In genomic region chr2:236165491-236166156, GRCh38 we compare ENCODE assay signal across 20 cellular contexts. TPM values are rescaled to one million over a fixed set of nuclear protein-coding genes. Genes with fewer than 3 reads are reported as not detected.
DNase-seq lines count a peak whose midpoint lies in the region; ATAC-seq and TF ChIP-seq lines count a peak whose summit lies in the region.
"Had no signal": no experiment of that assay in that cellular context is flagged by ENCODE, and none has a peak within 500 bp of the region (broad histone marks: within the 10 kb centered on the region; RNA-seq: fewer than 3 reads in every experiment).

No MANE protein-coding gene starts in this region.

- CTCF ChIA-PET in Calu3 (lab: Charles Lee), result interaction anchor here (0.6 kb wide), 1 partner anchor 808 kb away, joined by 4 read pairs; no protein-coding TSS in a partner anchor
- CTCF ChIA-PET in IMR-90 (lab: Yijun Ruan, JAX), result interaction anchor here (1.3 kb wide), 1 partner anchor 387 kb away, joined by 3 read pairs; no protein-coding TSS in a partner anchor

- intact Hi-C loops in Calu3 (cut with micrococcal nuclease; ENCODE audit: unreplicated experiment), result no loop called here
- intact Hi-C loops in IMR-90 (cut with micrococcal nuclease), result no loop called here
- intact Hi-C loops in esophagus muscularis mucosa (cut with DNase I), result no loop called here

- H3K4me3 Mint-ChIP-seq in Calu3 (ENCODE audit: low read depth, unreplicated experiment), result peak overlapping the region; percentile 93
- H3K4me3 Mint-ChIP-seq: dendritic cell treated with granulocyte-macrophage colony-stimulating factor and Interleukin-4, amounts not matched to agents 40 ng/mL and 50 ng/mL, for 4 days had no signal

- H2BK5ac ChIP-seq in IMR-90 (ENCODE audit: low read depth, low read length, poor library complexity, severe bottlenecking), result no peak overlapping the region

- no peaks in the 10 kb centered on the region for H3K4me1 Mint-ChIP-seq in Calu3 (ENCODE audit: low read depth, unreplicated experiment)

- peaks cover 17% of the 10 kb centered on the region; the same call in 1 of the 2 replicates for H3K9me3 ChIP-seq in IMR-90 (ENCODE audit: control insufficient read depth, insufficient read depth, low read length)
- H3K9me3 ChIP-seq in esophagus muscularis mucosa, result no peaks in the 10 kb centered on the region
- H3K9me3 ChIP-seq in neuron (ENCODE audit: low read length), result no peaks in the 10 kb centered on the region

- DNase-seq in Calu3 (no peak), IMR-90 (no peak), esophagus muscularis mucosa (ENCODE audit: extremely low spot score) (no peak), LoVo (ENCODE audit: low spot score) (no peak)
- DNase-seq: activated CD4-positive, alpha-beta T cell treated with anti-CD3 and anti-CD28 coated beads, Interleukin-2, amount 10 ng/mL, durations not matched to agents 7 days and 5 days; DMS153; natural killer cell; NCI-H1092; T1000 had no signal

- no peak overlapping the region for H3K56ac ChIP-seq in IMR-90 (ENCODE audit: extremely low read depth, insufficient read depth, low read length)

- H3K4me3 ChIP-seq in IMR-90 (ENCODE audit: insufficient read depth, low read depth, low read length) (no peak overlapping the region; the same call in 1 of the 2 replicates), esophagus muscularis mucosa (peak overlapping the region in 3 of 4 donors; percentile 47 to 52 (median 49)), neuron (ENCODE audit: low read length) (peak overlapping the region; percentile 67)

- TF ChIP-seq RAD21 in IMR-90 (IDR thresholded peaks at IDR 0.05; ENCODE audit: low read length), result no peak

- no peak overlapping the region for H4K5ac ChIP-seq in IMR-90 (ENCODE audit: low read depth, low read length)

- H3K9ac ChIP-seq in IMR-90 (ENCODE audit: low read depth, low read length), result no peak overlapping the region

- H3K27ac ChIP-seq in IMR-90 (ENCODE audit: insufficient read depth, low read length), result no peak overlapping the region
- H3K27ac ChIP-seq in esophagus muscularis mucosa (replicated peaks in 1 of 4), result no peak overlapping the region
- H3K27ac ChIP-seq: skin epidermis had no signal

- TF ChIP-seq CTCF in Calu3 (IDR thresholded peaks at IDR 0.05; ENCODE audit: unreplicated experiment) (no peak), IMR-90 (conservative IDR thresholded peaks at IDR 0.05; ENCODE audit: low read depth, low read length) (no peak), esophagus muscularis mucosa (IDR thresholded peaks at IDR 0.05) (no peak)

- no peak overlapping the region for H3K4ac ChIP-seq in IMR-90 (ENCODE audit: low read depth, low read length)

- H2AK5ac ChIP-seq in IMR-90 (ENCODE audit: low read depth, low read length), result no peak overlapping the region

- H3K4me1 ChIP-seq in IMR-90 (ENCODE audit: control insufficient read depth, insufficient read depth, low read length) (peaks cover 2% of the 10 kb centered on the region; the same call in 1 of the 2 replicates), esophagus muscularis mucosa (peaks cover 49 to 73% (median 66%) of the 10 kb centered on the region in 4 donors), neuron (ENCODE audit: insufficient read depth, low read length) (peaks cover 62% of the 10 kb centered on the region)

- TF ChIP-seq POLR2A in IMR-90 (IDR thresholded peaks at IDR 0.05; ENCODE audit: low read depth, low read length), result no peak
- no peak for TF ChIP-seq POLR2A in esophagus muscularis mucosa (IDR thresholded peaks at IDR 0.05; ENCODE audit: low read depth)

- no peak overlapping the region for H2BK120ac ChIP-seq in IMR-90 (ENCODE audit: low read depth, low read length)

- H4K8ac ChIP-seq in IMR-90 (ENCODE audit: low read depth in 2 of 2, low read length in 2 of 2), result no peak overlapping the region

- no peaks in the 10 kb centered on the region for H3K36me3 ChIP-seq in IMR-90 (ENCODE audit: control insufficient read depth, insufficient read depth, low read length)
- H3K36me3 ChIP-seq in esophagus muscularis mucosa, result no peaks in the 10 kb centered on the region
- peaks cover 31% of the 10 kb centered on the region for H3K36me3 ChIP-seq in neuron (ENCODE audit: insufficient read depth, low read length)

- peaks cover 99% of the 10 kb centered on the region for H3K27me3 ChIP-seq in IMR-90 (ENCODE audit: control insufficient read depth, insufficient read depth, low read length)
- peaks cover 13 to 100% (median 93%) of the 10 kb centered on the region in 4 donors for H3K27me3 ChIP-seq in esophagus muscularis mucosa
- no peaks in the 10 kb centered on the region for H3K27me3 ChIP-seq in neuron (ENCODE audit: insufficient read depth, low read length)

- no peak overlapping the region for H3K14ac ChIP-seq in IMR-90 (replicated peaks; ENCODE audit: low read depth, low read length)

- H3K4me2 ChIP-seq in IMR-90 (ENCODE audit: low read depth, low read length), result no peak overlapping the region; the same call in 1 of the 2 replicates

- ATAC-seq in IMR-90 (ENCODE audit: low read depth) (no peak), GM18867 (IDR thresholded peaks at IDR 0.05; ENCODE audit: unreplicated experiment) (no peak), HG02840 (IDR thresholded peaks at IDR 0.05; ENCODE audit: low FRiP score, unreplicated experiment) (no peak), GM21447 (IDR thresholded peaks at IDR 0.05; ENCODE audit: unreplicated experiment) (no peak)
- ATAC-seq: natural killer cell, Right ventricle myocardium inferior had no signal

- TF ChIP-seq EP300 in esophagus muscularis mucosa (IDR thresholded peaks at IDR 0.05), result no peak

- H3K79me1 ChIP-seq in IMR-90 (ENCODE audit: low read depth in 1 of 2, low read length in 2 of 2), result no peaks in the 10 kb centered on the region

- H4K91ac ChIP-seq in IMR-90 (ENCODE audit: insufficient read depth, low read depth, low read length), result no peak overlapping the region

- H2BK20ac ChIP-seq in IMR-90 (ENCODE audit: low read depth, low read length), result no peak overlapping the region

- no peak overlapping the region for H2AK9ac ChIP-seq in IMR-90 (replicated peaks; ENCODE audit: low read depth, low read length, poor library complexity)

- H3K9me1 ChIP-seq in IMR-90 (ENCODE audit: insufficient read depth, low read length), result no peaks in the 10 kb centered on the region; the same call in 1 of the 2 replicates

- dilution Hi-C loops in IMR-90 (cut with HindIII; ENCODE audit: low sequenced_read_pairs, unreplicated experiment), result no loop called here

- H3K36me3 Mint-ChIP-seq in Calu3 (ENCODE audit: insufficient read depth, unreplicated experiment), result peaks cover 30% of the 10 kb centered on the region
- H3K36me3 Mint-ChIP-seq: IgD-negative memory B cell, natural killer cell had no signal

- no peaks in the 10 kb centered on the region for H3K9me3 Mint-ChIP-seq in Calu3 (ENCODE audit: low read depth, unreplicated experiment)
- H3K9me3 Mint-ChIP-seq: dendritic cell treated with granulocyte-macrophage colony-stimulating factor and Interleukin-4, amounts not matched to agents 40 ng/mL and 50 ng/mL, for 4 days; IgD-negative memory B cell; natural killer cell; stimulated activated naive CD8-positive, alpha-beta T cell treated with anti-CD3 and anti-CD28 coated beads, Interleukin-15, Interleukin-2, amounts not matched to agents 100 ng/mL and 50 ng/mL, for 24 hours had no signal

- in situ Hi-C loops in IMR-90 (cut with MboI; ENCODE audit: low sequenced_read_pairs), result loop anchor here (25.0 kb wide), 1 partner anchor 553 kb away; no protein-coding TSS in a partner anchor

- no peak overlapping the region for H3K23ac ChIP-seq in IMR-90 (ENCODE audit: low read depth, low read length)

- H3K27ac Mint-ChIP-seq in Calu3 (ENCODE audit: unreplicated experiment), result no peak overlapping the region
- H3K27ac Mint-ChIP-seq: dendritic cell treated with granulocyte-macrophage colony-stimulating factor and Interleukin-4, amounts not matched to agents 40 ng/mL and 50 ng/mL, for 4 days; IgD-negative memory B cell; natural killer cell had no signal

- H2AFZ ChIP-seq in IMR-90 (replicated peaks; ENCODE audit: low read length, poor library complexity) (peak overlapping the region; percentile 16), neuron (ENCODE audit: low read depth, low read length) (no peak overlapping the region)

- WGBS in IMR-90 (ENCODE audit: extremely low coverage in 2 of 2, insufficient read length in 1 of 2), 2 experiments, result 0% methylated on average over 4 of the region's 21 CpGs; no CpG with 5 or more reads in 1 of the 2 experiments
- 55% methylated on average over 4 of the region's 21 CpGs for WGBS in esophagus muscularis mucosa

- POLR2A ChIA-PET in IMR-90 (lab: Charles Lee; ENCODE audit: unreplicated experiment), result no interaction called here

- no peaks in the 10 kb centered on the region for H3K27me3 Mint-ChIP-seq in Calu3 (ENCODE audit: unreplicated experiment)

- no peak overlapping the region for H2BK15ac ChIP-seq in IMR-90 (ENCODE audit: low read depth, low read length)

- no peak overlapping the region for H3K18ac ChIP-seq in IMR-90 (ENCODE audit: low read depth, low read length)

- BruUV-seq in Calu3 (replicated peaks; lab: Mats Ljungman, UMichigan), result TSS peak; percentile 24
- BruUV-seq in IMR-90 (replicated peaks; lab: Mats Ljungman, UMichigan), result no TSS peak

- no peaks in the 10 kb centered on the region; the same call in none of the 2 replicates for H4K20me1 ChIP-seq in IMR-90 (ENCODE audit: insufficient read depth, low read length)

TF ChIP-seq in IMR-90, 13 proteins besides CTCF, POLR2A, EP300 and RAD21:
- TF ChIP-seq, protein P1, sequence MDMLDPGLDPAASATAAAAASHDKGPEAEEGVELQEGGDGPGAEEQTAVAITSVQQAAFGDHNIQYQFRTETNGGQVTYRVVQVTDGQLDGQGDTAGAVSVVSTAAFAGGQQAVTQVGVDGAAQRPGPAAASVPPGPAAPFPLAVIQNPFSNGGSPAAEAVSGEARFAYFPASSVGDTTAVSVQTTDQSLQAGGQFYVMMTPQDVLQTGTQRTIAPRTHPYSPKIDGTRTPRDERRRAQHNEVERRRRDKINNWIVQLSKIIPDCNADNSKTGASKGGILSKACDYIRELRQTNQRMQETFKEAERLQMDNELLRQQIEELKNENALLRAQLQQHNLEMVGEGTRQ (IDR thresholded peaks at IDR 0.05; ENCODE audit: low read depth, low read length), result no peak
- TF ChIP-seq SMC3 (IDR thresholded peaks at IDR 0.05; ENCODE audit: low read depth, low read length), result no peak

RNA-seq across cellular contexts. Expression of gene GBX2, which starts 2.6 kb away (rescaled TPM):
- total RNA-seq in Calu3 (2022), result 2.2 and 2.4 TPM in 2 replicates
- not detected in 2 replicates for total RNA-seq in IMR-90 (2012; rRNA removed)
- 0.10 TPM in 1 of 2 replicates, not detected in the other for polyA plus RNA-seq in IMR-90 (2012; rRNA removed)
- 0.04 and 0.09 TPM in 2 replicates for polyA plus RNA-seq in IMR-90 (2012; cell fraction: cytosol; rRNA removed)
- polyA plus RNA-seq in IMR-90 (2012; cell fraction: nucleus; rRNA removed; ENCODE audit: low replicate concordance), result 0.06 and 0.11 TPM in 2 replicates
- not detected for total RNA-seq in esophagus muscularis mucosa
- total RNA-seq: activated CD4-positive, alpha-beta T cell treated with anti-CD3 and anti-CD28 coated beads, Interleukin-2, amount 10 ng/mL, durations not matched to agents 7 days and 5 days; liver; natural killer cell; Right ventricle myocardium inferior had no signal
- polyA plus RNA-seq: adipose tissue, IgD-negative memory B cell, liver had no signal
